1 cellular context compared by ENCODE assay signal in the genomic region with DNA sequence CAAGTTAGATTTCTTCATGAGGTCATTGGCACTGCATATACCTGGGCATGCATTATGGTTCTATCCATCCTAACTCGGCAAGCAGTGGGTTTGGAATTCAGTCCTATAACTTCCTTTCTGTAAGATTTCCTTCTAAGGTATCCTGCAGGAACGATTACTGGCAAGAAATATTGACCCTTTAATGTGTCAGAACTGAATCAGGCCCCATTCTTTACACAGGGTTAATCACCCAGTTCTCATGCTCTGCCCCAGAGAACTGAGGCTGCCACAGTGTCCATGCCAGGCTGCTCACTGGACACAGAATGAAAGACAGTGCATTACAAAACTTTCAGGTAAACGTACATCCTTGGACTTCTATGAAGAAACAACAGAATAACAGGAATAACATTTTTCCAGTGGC.
TF ChIP-seq lines count a peak whose summit lies in the region.

No MANE protein-coding gene starts in this region.

TF ChIP-seq in IMR-90, 13 proteins besides CTCF, POLR2A, EP300 and RAD21 (continued from another document):
- TF ChIP-seq, protein P1, sequence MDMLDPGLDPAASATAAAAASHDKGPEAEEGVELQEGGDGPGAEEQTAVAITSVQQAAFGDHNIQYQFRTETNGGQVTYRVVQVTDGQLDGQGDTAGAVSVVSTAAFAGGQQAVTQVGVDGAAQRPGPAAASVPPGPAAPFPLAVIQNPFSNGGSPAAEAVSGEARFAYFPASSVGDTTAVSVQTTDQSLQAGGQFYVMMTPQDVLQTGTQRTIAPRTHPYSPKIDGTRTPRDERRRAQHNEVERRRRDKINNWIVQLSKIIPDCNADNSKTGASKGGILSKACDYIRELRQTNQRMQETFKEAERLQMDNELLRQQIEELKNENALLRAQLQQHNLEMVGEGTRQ (IDR thresholded peaks at IDR 0.05; ENCODE audit: low read depth, low read length) = no peak
